8 cellular contexts compared by ENCODE assay signal in the genomic region with DNA sequence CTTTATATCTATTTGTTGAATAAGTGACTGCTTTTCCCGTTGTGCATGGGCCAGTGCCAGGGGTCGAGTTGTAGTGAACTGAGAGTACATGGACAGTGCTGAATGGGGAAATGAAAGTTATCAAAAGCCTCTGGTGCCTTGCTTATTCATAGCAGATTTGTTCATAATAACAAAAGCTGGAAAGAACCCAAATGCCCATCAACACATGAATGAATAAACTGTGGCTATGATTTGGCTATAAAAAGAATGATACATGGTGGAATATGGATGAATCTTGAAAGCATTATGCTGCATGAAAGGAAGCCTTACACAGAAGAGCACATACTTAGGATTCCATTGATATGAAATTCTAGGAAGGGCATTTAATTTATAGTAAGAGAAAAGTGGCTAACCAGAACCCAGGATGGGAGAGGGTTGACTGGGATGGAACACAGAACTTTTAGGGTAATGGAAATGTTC. TPM values are rescaled to one million over a fixed set of nuclear protein-coding genes. Genes with fewer than 3 reads are reported as not detected.
DNase-seq lines count a peak whose midpoint lies in the region; ATAC-seq and TF ChIP-seq lines count a peak whose summit lies in the region.

No MANE protein-coding gene starts in this region.

- peaks cover 0 to 6% (median 0%) of the 10 kb centered on the region in 9 donors for H3K36me3 ChIP-seq in heart right ventricle
- no peaks in the 10 kb centered on the region for H3K36me3 ChIP-seq in transverse colon
- no peaks in the 10 kb centered on the region for H3K36me3 ChIP-seq in ovary

- peak in 7 of 8 donors; percentile 42 to 66 (median 58) for ATAC-seq in heart right ventricle
- no peak for ATAC-seq in GM21576 (IDR thresholded peaks at IDR 0.05; ENCODE audit: unreplicated experiment)
- ATAC-seq in GM18498 (IDR thresholded peaks at IDR 0.05; ENCODE audit: unreplicated experiment), result no peak

- intact Hi-C loops in heart right ventricle (cut with DNase I) (no loop called here), transverse colon (cut with DNase I; ENCODE audit: low total_unique reads) (no loop called here), ovary (cut with DNase I) (no loop called here)

- H3K4me3 Mint-ChIP-seq in activated naive CD4-positive, alpha-beta T cell treated with anti-CD3 and anti-CD28 coated beads, Interleukin-2, amount 10 ng/mL, durations not matched to agents 7 days and 5 days, result no peak overlapping the region

- TF ChIP-seq POLR2A in transverse colon (IDR thresholded peaks at IDR 0.05), result no peak
- TF ChIP-seq POLR2A in ovary (IDR thresholded peaks at IDR 0.05), result no peak

- H3K27me3 Mint-ChIP-seq in activated naive CD4-positive, alpha-beta T cell treated with anti-CD3 and anti-CD28 coated beads, Interleukin-2, amount 10 ng/mL, durations not matched to agents 7 days and 5 days, result no peaks in the 10 kb centered on the region

- WGBS in heart right ventricle, 2 donors, result 1 to 5% methylated on average over 2 of the region's 2 CpGs
- WGBS in transverse colon (ENCODE audit: low coverage in 1 of 2), 2 donors, result 13 to 34% methylated on average over 2 of the region's 2 CpGs
- WGBS in ovary, 3 donors, result 8 to 13% (median 11%) methylated on average over 2 of the region's 2 CpGs

- H3K9me3 Mint-ChIP-seq in activated naive CD4-positive, alpha-beta T cell treated with anti-CD3 and anti-CD28 coated beads, Interleukin-2, amount 10 ng/mL, durations not matched to agents 7 days and 5 days, result no peaks in the 10 kb centered on the region

- H3K4me1 ChIP-seq in heart right ventricle (peaks cover 0 to 86% (median 44%) of the 10 kb centered on the region in 9 donors), transverse colon (peaks cover 14 to 42% (median 21%) of the 10 kb centered on the region in 4 donors), ovary (ENCODE audit: insufficient read depth) (peaks cover 6% of the 10 kb centered on the region)

- peak overlapping the region; percentile 82 for H3K27ac Mint-ChIP-seq in activated naive CD4-positive, alpha-beta T cell treated with anti-CD3 and anti-CD28 coated beads, Interleukin-2, amount 10 ng/mL, durations not matched to agents 7 days and 5 days

- H3K27ac ChIP-seq in heart right ventricle (peak overlapping the region in 6 of 10 donors; percentile 11 to 63 (median 26)), transverse colon (peak overlapping the region in 3 of 4 donors; percentile 2 to 42 (median 4)), ovary (no peak overlapping the region)

- DNase-seq in activated naive CD4-positive, alpha-beta T cell treated with anti-CD3 and anti-CD28 coated beads, Interleukin-2, amount 10 ng/mL, durations not matched to agents 7 days and 5 days, result no peak
- no peak for DNase-seq in activated naive CD4-positive, alpha-beta T cell (lab: John Stamatoyannopoulos, UW)
- DNase-seq in heart right ventricle, result peak; percentile 17
- DNase-seq in transverse colon, result peak; percentile 34
- DNase-seq in ovary, result no peak

- H3K27me3 ChIP-seq in heart right ventricle (no peaks in the 10 kb centered on the region), transverse colon (no peaks in the 10 kb centered on the region), ovary (no peaks in the 10 kb centered on the region)

- peak overlapping the region; percentile 10; the same call in 1 of the 2 replicates for H3K4me3 ChIP-seq in WI38 (ENCODE audit: low read depth, low read length)
- no peak overlapping the region for H3K4me3 ChIP-seq in heart right ventricle
- H3K4me3 ChIP-seq in transverse colon, result no peak overlapping the region
- H3K4me3 ChIP-seq in ovary, result no peak overlapping the region

- peaks cover 83% of the 10 kb centered on the region for H3K4me1 Mint-ChIP-seq in activated naive CD4-positive, alpha-beta T cell treated with anti-CD3 and anti-CD28 coated beads, Interleukin-2, amount 10 ng/mL, durations not matched to agents 7 days and 5 days

- in situ Hi-C loops in transverse colon (cut with MboI; ENCODE audit: low pct_ligation_motif_present in 1 of 4, low pct_unique_long_range_greater_than_20kb in 1 of 4, low sequenced_read_pairs in 3 of 4), result no loop called here

- H3K36me3 Mint-ChIP-seq in activated naive CD4-positive, alpha-beta T cell treated with anti-CD3 and anti-CD28 coated beads, Interleukin-2, amount 10 ng/mL, durations not matched to agents 7 days and 5 days, result peaks cover 12% of the 10 kb centered on the region

- TF ChIP-seq EP300 in transverse colon (IDR thresholded peaks at IDR 0.05; ENCODE audit: low read depth), result no peak
- TF ChIP-seq EP300 in ovary (IDR thresholded peaks at IDR 0.05), result no peak

- TF ChIP-seq CTCF in WI38 (IDR thresholded peaks at IDR 0.05; ENCODE audit: low read depth, low read length) (no peak), heart right ventricle (IDR thresholded peaks at IDR 0.05) (no peak), transverse colon (IDR thresholded peaks at IDR 0.05) (no peak), ovary (IDR thresholded peaks at IDR 0.05) (no peak)

- CTCF ChIA-PET in activated naive CD4-positive, alpha-beta T cell treated with anti-CD3 and anti-CD28 coated beads, Interleukin-2, amount 10 ng/mL, durations not matched to agents 7 days and 5 days (lab: Charles Lee), result interaction anchor here (1.8 to 3.1 kb wide), 2 partner anchors 41 to 44 kb away, joined by 6 to 7 read pairs; no protein-coding TSS in a partner anchor

- H3K9me3 ChIP-seq in heart right ventricle (no peaks in the 10 kb centered on the region), transverse colon (no peaks in the 10 kb centered on the region), ovary (no peaks in the 10 kb centered on the region)

RNA-seq across cellular contexts. Expression of a gene that starts 42.6 kb away (rescaled TPM):
- total RNA-seq in heart right ventricle (100 to 1,000 TPM in 4 of 10 donors, 10 to 100 TPM in 6; 50.0 to 121 (median 81.9) TPM), transverse colon (10 to 100 TPM in 3 of 4 donors, 1 to 10 TPM in 1; 9.8 to 52.0 (median 27.2) TPM), ovary (10 to 100 TPM; 22.4 to 83.9 (median 73.9) TPM)
- polyA plus RNA-seq in heart right ventricle (10 to 100 TPM; 24.1 to 28.2 TPM), ovary (10 to 100 TPM; 31.3 to 92.9 TPM)

Comparison
In these comparisons a context has a peak if more than half of its experiments do, and no peak if none do; other contexts are left out.
1. DNase-seq: peak in heart right ventricle (2 of 2) and transverse colon (single experiment); none in activated naive CD4-positive, alpha-beta T cell treated with anti-CD3 and anti-CD28 coated beads, Interleukin-2, amount 10 ng/mL, durations not matched to agents 7 days and 5 days (single experiment), activated naive CD4-positive, alpha-beta T cell (0 of 4) and ovary (0 of 5).
2. ATAC-seq: peak in heart right ventricle (7 of 8); none in GM21576 (single experiment) and GM18498 (single experiment).
3. H3K27ac ChIP-seq: peak in heart right ventricle (6 of 10) and transverse colon (3 of 4); none in ovary (0 of 2).